Comparison of ENCODE assay signal across 29 cellular contexts in genomic region chr1:191034126-191034525, GRCh38.
"Had no signal": no experiment of that assay in that cellular context is flagged by ENCODE, and none has a peak within 500 bp of the region (broad histone marks: within the 10 kb centered on the region; RNA-seq: fewer than 3 reads in every experiment).

No MANE protein-coding gene starts in this region.

- H3K36me3 ChIP-seq: colonic mucosa, esophagus muscularis mucosa, gastroesophageal sphincter, heart right ventricle, lower lobe of right lung, neutrophil, pancreas, right lobe of liver, stomach, thyroid gland had no signal

- H3K4me1 Mint-ChIP-seq: endodermal cell, memory B cell, natural killer cell, neural crest cell had no signal

- FAIRE-seq: islet of Langerhans, pancreas had no signal

- H3K4me3 Mint-ChIP-seq: dendritic cell treated with granulocyte-macrophage colony-stimulating factor and Interleukin-4, amounts not matched to agents 40 ng/mL and 50 ng/mL, for 4 days; endodermal cell; memory B cell; natural killer cell; neural crest cell had no signal

- H3K27me3 Mint-ChIP-seq: dendritic cell treated with granulocyte-macrophage colony-stimulating factor and Interleukin-4, amounts not matched to agents 40 ng/mL and 50 ng/mL, for 4 days; memory B cell had no signal

- DNase-seq: colonic mucosa; effector CD8-positive, alpha-beta T cell; endodermal cell; glutamatergic neuron; heart right ventricle; hippocampal formation; left colon; left ventricle myocardium superior; lower lobe of right lung; natural killer cell; pancreas; right lobe of liver; stimulated activated CD4-positive, alpha-beta T cell treated with anti-CD3 and anti-CD28 coated beads, Interleukin-12 subunit alpha, Interleukin-12 subunit beta, amount 100 ng/mL, for 4 hours; stimulated activated CD4-positive, alpha-beta T cell treated with anti-CD3 and anti-CD28 coated beads, Interleukin-1b, Interleukin-23, amount 100 ng/mL, for 48 hours; stimulated activated CD4-positive, alpha-beta T cell treated with anti-CD3 and anti-CD28 coated beads, Interleukin-4, amount 100 ng/mL, for 1 hour; stimulated activated CD8-positive, alpha-beta memory T cell treated with anti-CD3 and anti-CD28 coated beads, Interleukin-4, amount 100 ng/mL, for 48 hours; stimulated activated naive CD4-positive, alpha-beta T cell treated with Interleukin-2 at 50 U/mL for 16 hours; stomach; thyroid gland; trophoblast cell had no signal

- H3K27ac ChIP-seq: colonic mucosa, esophagus muscularis mucosa, foreskin keratinocyte, gastroesophageal sphincter, heart right ventricle, lower lobe of right lung, neutrophil, pancreas, right lobe of liver, stomach, thyroid gland had no signal

- H3K9me3 ChIP-seq: colonic mucosa, neutrophil, pancreas, right lobe of liver, thyroid gland had no signal

- H3K27me3 ChIP-seq: colonic mucosa, esophagus muscularis mucosa, foreskin keratinocyte, gastroesophageal sphincter, heart right ventricle, neutrophil, pancreas, right lobe of liver, stomach, thyroid gland had no signal

- H3K9me3 Mint-ChIP-seq: endodermal cell had no signal

- H3K27ac Mint-ChIP-seq: dendritic cell treated with granulocyte-macrophage colony-stimulating factor and Interleukin-4, amounts not matched to agents 40 ng/mL and 50 ng/mL, for 4 days; endodermal cell; memory B cell; natural killer cell had no signal

- H3K4me3 ChIP-seq: colonic mucosa, esophagus muscularis mucosa, gastroesophageal sphincter, heart right ventricle, lower lobe of right lung, pancreas, right lobe of liver, smooth muscle cell, stomach, thyroid gland had no signal

- H3K4me2 ChIP-seq: smooth muscle cell had no signal

- H3K4me1 ChIP-seq: colonic mucosa, esophagus muscularis mucosa, foreskin keratinocyte, gastroesophageal sphincter, heart right ventricle, lower lobe of right lung, pancreas, right lobe of liver, stomach, thyroid gland had no signal

- H3K36me3 Mint-ChIP-seq: memory B cell had no signal
